1 cellular context compared by ENCODE assay signal in genomic region chr1:45172015-45172414, GRCh38.
TF ChIP-seq lines count a peak whose summit lies in the region.

No MANE protein-coding gene starts in this region.

TF ChIP-seq in HepG2, 621 proteins besides CTCF, POLR2A, EP300 and RAD21 (continued from another document and continues in another):
- TF ChIP-seq ZNF687 (CRISPR knock-in tag; IDR thresholded peaks at IDR 0.05) (no peak), YEATS2 (CRISPR knock-in tag; IDR thresholded peaks at IDR 0.05; ENCODE audit: borderline replicate concordance) (peak; percentile 40; the same call in 1 of the 2 replicates), XRCC5 (optimal IDR thresholded peaks at IDR 0.05; ENCODE audit: low read length) (no peak), ASH2L (IDR thresholded peaks at IDR 0.05; ENCODE audit: insufficient read length, low read depth, low read length) (peak; percentile 59), ZNF547 (CRISPR knock-in tag; IDR thresholded peaks at IDR 0.05) (no peak), ZNF710 (CRISPR knock-in tag; IDR thresholded peaks at IDR 0.05; ENCODE audit: borderline replicate concordance) (peak; percentile 69; the same call in 1 of the 2 replicates), ZEB1 (IDR thresholded peaks at IDR 0.05; ENCODE audit: insufficient replicate concordance, low read depth) (peak; percentile 59), PBX3 (CRISPR knock-in tag; IDR thresholded peaks at IDR 0.05; ENCODE audit: borderline replicate concordance) (no peak), KAT8 (CRISPR knock-in tag; IDR thresholded peaks at IDR 0.05) (peak; percentile 84), CREB1 (IDR thresholded peaks at IDR 0.05) (no peak; the same call in 1 of the 2 replicates), CREB1 (CRISPR knock-in tag; IDR thresholded peaks at IDR 0.05) (peak; percentile 75; the same call in 1 of the 2 replicates), TBX3 (IDR thresholded peaks at IDR 0.05; ENCODE audit: borderline replicate concordance) (peak; percentile 98), ZFP90 (CRISPR knock-in tag; IDR thresholded peaks at IDR 0.05; ENCODE audit: borderline replicate concordance) (no peak), MAFG (CRISPR knock-in tag; IDR thresholded peaks at IDR 0.05) (no peak), SRSF9 (IDR thresholded peaks at IDR 0.05; ENCODE audit: borderline replicate concordance, insufficient read depth, low read depth, low read length, poor library complexity, severe bottlenecking) (no peak), ZNF121 (CRISPR knock-in tag; IDR thresholded peaks at IDR 0.05) (no peak), NONO (IDR thresholded peaks at IDR 0.05) (no peak), NONO (CRISPR knock-in tag; conservative IDR thresholded peaks at IDR 0.05) (no peak), ZBTB20 (CRISPR knock-in tag; IDR thresholded peaks at IDR 0.05; ENCODE audit: borderline replicate concordance, low read depth) (no peak; the same call in 1 of the 2 replicates), ZNF773 (CRISPR knock-in tag; IDR thresholded peaks at IDR 0.05; ENCODE audit: borderline replicate concordance) (no peak), ZNF781 (CRISPR knock-in tag; IDR thresholded peaks at IDR 0.05; ENCODE audit: borderline replicate concordance, not compliant biosample characterization) (no peak), ZNF644 (CRISPR knock-in tag; IDR thresholded peaks at IDR 0.05; ENCODE audit: low read depth) (no peak), REST (IDR thresholded peaks at IDR 0.05; ENCODE audit: borderline replicate concordance in 1 of 2, low read depth in 1 of 2, low read length in 2 of 2) (peak in 1 of 2 experiments; percentile 74; a peak in 2 of 4 replicates), JARID2 (CRISPR knock-in tag; IDR thresholded peaks at IDR 0.05; ENCODE audit: insufficient replicate concordance) (no peak), DDIT3 (CRISPR knock-in tag; IDR thresholded peaks at IDR 0.05) (no peak; the same call in 1 of the 2 replicates), ZNF326 (CRISPR knock-in tag; IDR thresholded peaks at IDR 0.05; ENCODE audit: borderline replicate concordance) (no peak), ZNF337 (CRISPR knock-in tag; IDR thresholded peaks at IDR 0.05; ENCODE audit: borderline replicate concordance, low read depth) (no peak), NFRKB (IDR thresholded peaks at IDR 0.05) (no peak), MED13 (CRISPR knock-in tag; IDR thresholded peaks at IDR 0.05) (no peak)
- TF ChIP-seq, protein P1, sequence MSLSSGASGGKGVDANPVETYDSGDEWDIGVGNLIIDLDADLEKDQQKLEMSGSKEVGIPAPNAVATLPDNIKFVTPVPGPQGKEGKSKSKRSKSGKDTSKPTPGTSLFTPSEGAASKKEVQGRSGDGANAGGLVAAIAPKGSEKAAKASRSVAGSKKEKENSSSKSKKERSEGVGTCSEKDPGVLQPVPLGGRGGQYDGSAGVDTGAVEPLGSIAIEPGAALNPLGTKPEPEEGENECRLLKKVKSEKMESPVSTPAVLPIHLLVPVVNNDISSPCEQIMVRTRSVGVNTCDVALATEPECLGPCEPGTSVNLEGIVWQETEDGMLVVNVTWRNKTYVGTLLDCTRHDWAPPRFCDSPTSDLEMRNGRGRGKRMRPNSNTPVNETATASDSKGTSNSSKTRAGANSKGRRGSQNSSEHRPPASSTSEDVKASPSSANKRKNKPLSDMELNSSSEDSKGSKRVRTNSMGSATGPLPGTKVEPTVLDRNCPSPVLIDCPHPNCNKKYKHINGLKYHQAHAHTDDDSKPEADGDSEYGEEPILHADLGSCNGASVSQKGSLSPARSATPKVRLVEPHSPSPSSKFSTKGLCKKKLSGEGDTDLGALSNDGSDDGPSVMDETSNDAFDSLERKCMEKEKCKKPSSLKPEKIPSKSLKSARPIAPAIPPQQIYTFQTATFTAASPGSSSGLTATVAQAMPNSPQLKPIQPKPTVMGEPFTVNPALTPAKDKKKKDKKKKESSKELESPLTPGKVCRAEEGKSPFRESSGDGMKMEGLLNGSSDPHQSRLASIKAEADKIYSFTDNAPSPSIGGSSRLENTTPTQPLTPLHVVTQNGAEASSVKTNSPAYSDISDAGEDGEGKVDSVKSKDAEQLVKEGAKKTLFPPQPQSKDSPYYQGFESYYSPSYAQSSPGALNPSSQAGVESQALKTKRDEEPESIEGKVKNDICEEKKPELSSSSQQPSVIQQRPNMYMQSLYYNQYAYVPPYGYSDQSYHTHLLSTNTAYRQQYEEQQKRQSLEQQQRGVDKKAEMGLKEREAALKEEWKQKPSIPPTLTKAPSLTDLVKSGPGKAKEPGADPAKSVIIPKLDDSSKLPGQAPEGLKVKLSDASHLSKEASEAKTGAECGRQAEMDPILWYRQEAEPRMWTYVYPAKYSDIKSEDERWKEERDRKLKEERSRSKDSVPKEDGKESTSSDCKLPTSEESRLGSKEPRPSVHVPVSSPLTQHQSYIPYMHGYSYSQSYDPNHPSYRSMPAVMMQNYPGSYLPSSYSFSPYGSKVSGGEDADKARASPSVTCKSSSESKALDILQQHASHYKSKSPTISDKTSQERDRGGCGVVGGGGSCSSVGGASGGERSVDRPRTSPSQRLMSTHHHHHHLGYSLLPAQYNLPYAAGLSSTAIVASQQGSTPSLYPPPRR (CRISPR knock-in tag; IDR thresholded peaks at IDR 0.05; ENCODE audit: borderline replicate concordance), result peak; percentile 96
- TF ChIP-seq, protein P2, sequence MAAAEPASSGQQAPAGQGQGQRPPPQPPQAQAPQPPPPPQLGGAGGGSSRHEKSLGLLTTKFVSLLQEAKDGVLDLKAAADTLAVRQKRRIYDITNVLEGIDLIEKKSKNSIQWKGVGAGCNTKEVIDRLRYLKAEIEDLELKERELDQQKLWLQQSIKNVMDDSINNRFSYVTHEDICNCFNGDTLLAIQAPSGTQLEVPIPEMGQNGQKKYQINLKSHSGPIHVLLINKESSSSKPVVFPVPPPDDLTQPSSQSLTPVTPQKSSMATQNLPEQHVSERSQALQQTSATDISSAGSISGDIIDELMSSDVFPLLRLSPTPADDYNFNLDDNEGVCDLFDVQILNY (CRISPR knock-in tag; conservative IDR thresholded peaks at IDR 0.05), result no peak
- TF ChIP-seq, protein P3, sequence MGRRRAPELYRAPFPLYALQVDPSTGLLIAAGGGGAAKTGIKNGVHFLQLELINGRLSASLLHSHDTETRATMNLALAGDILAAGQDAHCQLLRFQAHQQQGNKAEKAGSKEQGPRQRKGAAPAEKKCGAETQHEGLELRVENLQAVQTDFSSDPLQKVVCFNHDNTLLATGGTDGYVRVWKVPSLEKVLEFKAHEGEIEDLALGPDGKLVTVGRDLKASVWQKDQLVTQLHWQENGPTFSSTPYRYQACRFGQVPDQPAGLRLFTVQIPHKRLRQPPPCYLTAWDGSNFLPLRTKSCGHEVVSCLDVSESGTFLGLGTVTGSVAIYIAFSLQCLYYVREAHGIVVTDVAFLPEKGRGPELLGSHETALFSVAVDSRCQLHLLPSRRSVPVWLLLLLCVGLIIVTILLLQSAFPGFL (CRISPR knock-in tag; IDR thresholded peaks at IDR 0.05), result no peak
